Comparison of ENCODE assay signal across 25 cellular contexts in the genomic region with DNA sequence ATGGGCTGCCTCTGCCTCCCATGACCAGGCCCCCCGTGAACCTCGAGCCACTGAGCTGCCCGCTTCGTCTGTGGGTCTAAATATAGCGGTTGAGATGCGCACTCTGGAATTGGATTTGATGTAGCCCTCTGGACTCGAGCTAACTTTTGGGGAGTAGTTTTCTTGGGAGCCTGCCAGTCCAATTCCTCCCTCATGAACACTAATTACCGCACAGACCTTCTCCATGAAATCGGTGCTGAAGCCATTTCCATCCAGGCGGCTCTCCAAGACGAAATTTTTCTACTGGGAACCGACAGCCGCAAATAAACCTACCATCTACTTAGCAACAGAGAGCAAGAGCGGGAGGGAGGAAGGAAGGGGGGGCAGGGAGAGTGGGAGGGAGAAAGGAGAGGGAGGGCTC.
DNase-seq lines count a peak whose midpoint lies in the region; ATAC-seq and TF ChIP-seq lines count a peak whose summit lies in the region.
"Had no signal": no experiment of that assay in that cellular context is flagged by ENCODE, and none has a peak within 500 bp of the region (broad histone marks: within the 10 kb centered on the region; RNA-seq: fewer than 3 reads in every experiment).

No MANE protein-coding gene starts in this region.

- no peaks in the 10 kb centered on the region for H3K36me3 Mint-ChIP-seq in mesothelial cell of epicardium
- H3K36me3 Mint-ChIP-seq: CD8-positive, alpha-beta memory T cell had no signal

- no peak overlapping the region for H3K4me3 ChIP-seq in trophoblast cell (ENCODE audit: low read depth, low read length)
- H3K4me3 ChIP-seq in gastrocnemius medialis: no peak overlapping the region
- no peak overlapping the region for H3K4me3 ChIP-seq in foreskin fibroblast (ENCODE audit: low read depth in 1 of 2, low read length in 2 of 2)
- H3K4me3 ChIP-seq: GM23338, HAP-1, PC-9 had no signal

- H3K79me2 ChIP-seq in trophoblast cell (ENCODE audit: control insufficient read depth, insufficient read depth, low read length, poor library complexity): no peaks in the 10 kb centered on the region

- no peak overlapping the region for H3K4ac ChIP-seq in trophoblast cell (ENCODE audit: low read depth, low read length)

- peak overlapping the region; percentile 12 for H2BK12ac ChIP-seq in trophoblast cell (ENCODE audit: low read length)

- no peak overlapping the region for H2AFZ ChIP-seq in trophoblast cell (ENCODE audit: insufficient read depth, low read length, poor library complexity)
- H2AFZ ChIP-seq: GM23338, PC-9 had no signal

- H3K23ac ChIP-seq in trophoblast cell (ENCODE audit: low read length): no peak overlapping the region

- in situ Hi-C loops in gastrocnemius medialis (cut with MboI; ENCODE audit: low sequenced_read_pairs in 4 of 4): no loop called here

- peaks cover 14 to 16% of the 10 kb centered on the region in 2 experiments for H3K4me1 ChIP-seq in trophoblast cell (ENCODE audit: control insufficient read depth in 1 of 2, insufficient read depth in 2 of 2, low read length in 2 of 2)
- H3K4me1 ChIP-seq in gastrocnemius medialis: no peaks in the 10 kb centered on the region
- H3K4me1 ChIP-seq: HAP-1 had no signal

- H3K9ac ChIP-seq in trophoblast cell (ENCODE audit: low read length): no peak overlapping the region

- WGBS in trophoblast cell (ENCODE audit: extremely low coverage, insufficient coverage, insufficient read length): no CpG with 5 or more reads among the region's 14 CpGs

- TF ChIP-seq POLR2A in gastrocnemius medialis (IDR thresholded peaks at IDR 0.05): no peak

- no peak overlapping the region for H2AK5ac ChIP-seq in trophoblast cell (ENCODE audit: low read length)

- no peak for ATAC-seq in gastrocnemius medialis

- no peak for TF ChIP-seq CTCF in mesothelial cell of epicardium (IDR thresholded peaks at IDR 0.05; ENCODE audit: unreplicated experiment)
- TF ChIP-seq CTCF in gastrocnemius medialis (IDR thresholded peaks at IDR 0.05 in 4 of 5, conservative IDR thresholded peaks at IDR 0.05 in 1 of 5): no peak
- TF ChIP-seq CTCF in foreskin fibroblast (IDR thresholded peaks at IDR 0.05; ENCODE audit: low read depth, low read length): no peak

- H3K18ac ChIP-seq in trophoblast cell (ENCODE audit: low read length): no peak overlapping the region

- peaks cover 45% of the 10 kb centered on the region for H3K4me1 Mint-ChIP-seq in mesothelial cell of epicardium
- H3K4me1 Mint-ChIP-seq: CD8-positive, alpha-beta memory T cell had no signal

- peak overlapping the region; percentile 20 for H4K91ac ChIP-seq in trophoblast cell (ENCODE audit: low read depth, low read length)

- no peak overlapping the region for H3K4me2 ChIP-seq in trophoblast cell (ENCODE audit: low read length)
- H3K4me2 ChIP-seq: GM23338, PC-9 had no signal

- H3K27ac ChIP-seq in cingulate gyrus (ENCODE audit: low read depth, low read length) (peak overlapping the region; percentile 72), trophoblast cell (ENCODE audit: low read depth, low read length) (no peak overlapping the region), gastrocnemius medialis (no peak overlapping the region)
- H3K27ac ChIP-seq: 22Rv1, C4-2B, PC-9, RWPE1 had no signal

- H3K27me3 ChIP-seq in trophoblast cell (ENCODE audit: insufficient read depth, low read length) (no peaks in the 10 kb centered on the region), gastrocnemius medialis (no peaks in the 10 kb centered on the region)

- intact Hi-C loops in gastrocnemius medialis (cut with DNase I; ENCODE audit: low total_unique reads): no loop called here

- H2BK120ac ChIP-seq in trophoblast cell (ENCODE audit: insufficient read depth, low read length, poor library complexity): no peak overlapping the region

- H3K79me1 ChIP-seq in trophoblast cell (ENCODE audit: low read length): peaks cover 7% of the 10 kb centered on the region

- H4K12ac ChIP-seq in trophoblast cell (ENCODE audit: low read depth, low read length): no peak overlapping the region

- peak overlapping the region; percentile 97 for H3K27ac Mint-ChIP-seq in mesothelial cell of epicardium
- H3K27ac Mint-ChIP-seq: CD8-positive, alpha-beta memory T cell; GM23338 had no signal

- no peaks in the 10 kb centered on the region for H3K36me3 ChIP-seq in trophoblast cell (ENCODE audit: control insufficient read depth in 1 of 2, insufficient read depth in 2 of 2, low read length in 2 of 2)
- H3K36me3 ChIP-seq in gastrocnemius medialis: no peaks in the 10 kb centered on the region
- H3K36me3 ChIP-seq: HAP-1 had no signal

- no peak overlapping the region for H3K14ac ChIP-seq in trophoblast cell (ENCODE audit: low read length)

- H4K8ac ChIP-seq in trophoblast cell (ENCODE audit: low read depth, low read length): no peak overlapping the region

- H3K9me3 ChIP-seq in trophoblast cell (ENCODE audit: insufficient read depth, low read depth, low read length): no peaks in the 10 kb centered on the region
- H3K9me3 ChIP-seq in gastrocnemius medialis: no peaks in the 10 kb centered on the region
- H3K9me3 ChIP-seq: HAP-1 had no signal

- DNase-seq in Ammon's horn (ENCODE audit: low spot score) (peak; percentile 64), mesothelial cell of epicardium (ENCODE audit: low spot score in 2 of 2, unreplicated experiment in 2 of 2) (no peak), trophoblast cell (no peak), NCI-H187 (lab: John Stamatoyannopoulos, UW) (no peak), gastrocnemius medialis (no peak), foreskin fibroblast (no peak), NCI-H82 (lab: John Stamatoyannopoulos, UW) (no peak)
- DNase-seq: ACHN; Calu3; CD8-positive, alpha-beta memory T cell; DMS153; KBM-7; NCI-H1092 treated with DMSO at 0.1 percent for 48 hours; NCI-H1436 treated with DMSO at 0.1 percent for 48 hours; NCI-H2029; NCI-H2227 treated with DMSO at 0.1 percent for 48 hours; NCI-H510A; PC-9; SHP77 treated with DMSO at 0.1 percent for 48 hours had no signal

- no peaks in the 10 kb centered on the region for H3K9me3 Mint-ChIP-seq in mesothelial cell of epicardium
- H3K9me3 Mint-ChIP-seq: GM23338 had no signal

- no peaks in the 10 kb centered on the region for H3K27me3 Mint-ChIP-seq in mesothelial cell of epicardium (ENCODE audit: low read depth)

- H2BK5ac ChIP-seq in trophoblast cell (ENCODE audit: low read depth, low read length, poor library complexity): no peak overlapping the region

- H3K4me3 Mint-ChIP-seq in mesothelial cell of epicardium: no peak overlapping the region
- H3K4me3 Mint-ChIP-seq: CD8-positive, alpha-beta memory T cell; GM23338 had no signal
